Comparison of ENCODE assay signal across 19 cellular contexts in the genomic region with DNA sequence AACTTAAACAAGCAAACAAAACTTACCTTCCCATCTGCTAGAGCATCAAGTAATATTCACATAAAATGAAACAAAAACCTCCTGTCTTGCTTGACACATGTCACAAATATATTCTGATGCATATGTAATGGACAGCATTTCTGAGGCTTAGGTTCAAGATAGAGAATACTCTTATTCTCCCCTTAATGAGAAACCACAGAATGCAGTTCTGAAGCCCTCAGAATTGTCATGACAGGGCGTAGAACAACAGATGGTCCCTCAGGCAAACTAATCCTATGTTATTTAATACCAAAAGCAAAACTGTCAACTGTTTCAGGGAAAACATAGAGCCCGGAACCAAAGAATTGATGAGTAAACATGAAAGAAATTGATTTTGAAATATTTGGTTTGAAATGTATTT.
"Had no signal": no experiment of that assay in that cellular context is flagged by ENCODE, and none has a peak within 500 bp of the region (broad histone marks: within the 10 kb centered on the region; RNA-seq: fewer than 3 reads in every experiment).

No MANE protein-coding gene starts in this region.

- H3K4me1 Mint-ChIP-seq: activated naive CD4-positive, alpha-beta T cell treated with anti-CD3 and anti-CD28 coated beads, Interleukin-2, amount 50 U/mL, for 24 hours; mesothelial cell of epicardium; stimulated activated memory B cell treated with anti-CD40 and anti-IgM and Interleukin-4, amounts not matched to agents 10 μg/mL and 1 μg/mL and 100 μg/mL, for 72 hours had no signal

- ATAC-seq: activated T-cell treated with anti-CD3 and anti-CD28 coated beads, Interleukin-2, amount 50 U/mL, for 72 hours; heart left ventricle; left lung; sciatic nerve; stimulated activated memory B cell treated with anti-CD40 and anti-IgM and Interleukin-4, amounts not matched to agents 10 μg/mL and 1 μg/mL and 100 μg/mL, for 72 hours had no signal

- H3K4me3 ChIP-seq: adrenal gland, heart left ventricle, left lung, thoracic aorta, upper lobe of left lung had no signal

- H3K9me3 Mint-ChIP-seq: activated naive CD4-positive, alpha-beta T cell treated with anti-CD3 and anti-CD28 coated beads, Interleukin-2, amount 50 U/mL, for 24 hours; mesothelial cell of epicardium; stimulated activated memory B cell treated with anti-CD40 and anti-IgM and Interleukin-4, amounts not matched to agents 10 μg/mL and 1 μg/mL and 100 μg/mL, for 72 hours had no signal

- H3K27ac ChIP-seq: adrenal gland, heart left ventricle, left lung, thoracic aorta, upper lobe of left lung had no signal

- H3K4me1 ChIP-seq: adrenal gland, heart left ventricle, left lung, upper lobe of left lung had no signal

- H3K27me3 ChIP-seq: adrenal gland, heart left ventricle, left lung, upper lobe of left lung had no signal

- H3K36me3 Mint-ChIP-seq: activated naive CD4-positive, alpha-beta T cell treated with anti-CD3 and anti-CD28 coated beads, Interleukin-2, amount 50 U/mL, for 24 hours; mesothelial cell of epicardium; stimulated activated memory B cell treated with anti-CD40 and anti-IgM and Interleukin-4, amounts not matched to agents 10 μg/mL and 1 μg/mL and 100 μg/mL, for 72 hours had no signal

- DNase-seq: activated CD4-positive, alpha-beta T cell treated with anti-CD3 and anti-CD28 coated beads, Interleukin-2, amount 50 U/mL, for 1 hour; activated CD4-positive, CD25-positive, alpha-beta regulatory T cell treated with anti-CD3 and anti-CD28 coated beads, Interleukin-2, amount 50 U/mL, for 72 hours; activated CD8-positive, alpha-beta memory T cell treated with anti-CD3 and anti-CD28 coated beads for 24 hours; activated effector memory CD4-positive, alpha-beta T cell treated with anti-CD3 and anti-CD28 coated beads, Interleukin-2, amount 50 U/mL, for 16 hours; activated T-cell treated with anti-CD3 and anti-CD28 coated beads, Interleukin-2, amount 50 U/mL, for 72 hours; adrenal gland; effector CD4-positive, alpha-beta T cell; heart left ventricle; kidney; left lung; nephron progenitor cell; nucleus accumbens; stimulated activated CD4-positive, alpha-beta T cell treated with anti-CD3 and anti-CD28 coated beads, Interleukin-4, amount 100 ng/mL, for 24 hours; upper lobe of left lung had no signal

- H3K27ac Mint-ChIP-seq: activated naive CD4-positive, alpha-beta T cell treated with anti-CD3 and anti-CD28 coated beads, Interleukin-2, amount 50 U/mL, for 24 hours; activated T-cell treated with anti-CD3 and anti-CD28 coated beads, Interleukin-2, amount 50 U/mL, for 72 hours; mesothelial cell of epicardium; nephron progenitor cell; stimulated activated memory B cell treated with anti-CD40 and anti-IgM and Interleukin-4, amounts not matched to agents 10 μg/mL and 1 μg/mL and 100 μg/mL, for 72 hours had no signal

- H3K4me3 Mint-ChIP-seq: activated naive CD4-positive, alpha-beta T cell treated with anti-CD3 and anti-CD28 coated beads, Interleukin-2, amount 50 U/mL, for 24 hours; activated T-cell treated with anti-CD3 and anti-CD28 coated beads, Interleukin-2, amount 50 U/mL, for 72 hours; mesothelial cell of epicardium; nephron progenitor cell; stimulated activated memory B cell treated with anti-CD40 and anti-IgM and Interleukin-4, amounts not matched to agents 10 μg/mL and 1 μg/mL and 100 μg/mL, for 72 hours had no signal

- H3K9me3 ChIP-seq: adrenal gland, heart left ventricle, left lung, thoracic aorta, upper lobe of left lung had no signal

- H3K36me3 ChIP-seq: adrenal gland, heart left ventricle, left lung, thoracic aorta, upper lobe of left lung had no signal
